In the genomic region with DNA sequence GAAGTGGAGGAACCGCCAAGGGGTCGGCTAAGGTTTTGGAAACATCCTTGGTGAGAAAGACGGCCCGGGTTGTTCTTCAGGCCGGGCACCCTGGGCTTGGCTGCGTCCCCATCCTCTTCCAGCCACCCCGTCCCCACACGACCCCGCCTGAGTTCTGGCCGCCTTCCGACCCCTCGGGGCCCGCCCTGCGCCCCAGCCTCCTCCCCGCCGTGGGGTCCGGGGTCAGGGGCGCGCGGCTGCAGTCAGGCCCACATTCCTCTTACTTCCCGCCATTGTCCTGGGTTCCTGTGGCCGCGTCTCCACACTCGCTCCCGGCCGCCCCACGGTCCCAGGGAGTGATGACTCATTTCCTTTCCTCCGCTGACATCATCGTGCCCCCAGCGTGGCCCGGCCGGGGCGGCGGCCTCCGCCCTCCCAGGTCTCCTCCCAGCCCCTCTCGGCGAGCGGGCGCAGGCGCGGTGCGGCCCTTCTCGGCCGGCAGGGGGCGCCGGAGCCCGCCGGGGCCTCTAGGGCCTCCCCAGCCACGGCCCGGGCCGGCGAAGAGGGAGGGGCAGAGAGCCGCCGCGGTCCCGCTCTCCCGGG, we compare ENCODE assay signal across 8 cellular contexts. TPM values are rescaled to one million over a fixed set of nuclear protein-coding genes. Genes with fewer than 3 reads are reported as not detected.
DNase-seq lines count a peak whose midpoint lies in the region; ATAC-seq and TF ChIP-seq lines count a peak whose summit lies in the region.

No MANE protein-coding gene starts in this region.

- peak overlapping the region; percentile 77 for H3K4me3 ChIP-seq in BJ (ENCODE audit: low read depth, low read length)
- peak overlapping the region; percentile 18 to 77 (median 59) for H3K4me3 ChIP-seq in liver (ENCODE audit: low read depth in 1 of 3, low read length in 3 of 3)

- H3K27me3 ChIP-seq in BJ (ENCODE audit: control insufficient read depth, insufficient read depth, low read length), result no peaks in the 10 kb centered on the region
- no peaks in the 10 kb centered on the region for H3K27me3 ChIP-seq in liver (ENCODE audit: control insufficient read depth in 4 of 4, insufficient read depth in 4 of 4, low read length in 3 of 4)

- DNase-seq in BJ (ENCODE audit: low read depth), result peak; percentile 46
- peak; percentile 86 for DNase-seq in NCI-H510A treated with DMSO at 0.1 percent for 48 hours (lab: John Stamatoyannopoulos, UW)
- peak; percentile 79 for DNase-seq in activated CD4-positive, alpha-beta T cell treated with anti-CD3 and anti-CD28 coated beads, Interleukin-2, amount 50 U/mL, for 1 hour
- DNase-seq in dedifferentiated amniotic fluid mesenchymal stem cell (ENCODE audit: extremely low spot score), result peak; percentile 83
- DNase-seq in stimulated activated CD4-positive, alpha-beta T cell treated with anti-CD3 and anti-CD28 coated beads, Interleukin-4, amount 100 ng/mL, for 1 hour, result peak; percentile 84

- peak overlapping the region; percentile 66 to 87 for H3K27ac ChIP-seq in liver (ENCODE audit: low read depth in 1 of 2, low read length in 2 of 2)

- H3K36me3 ChIP-seq in BJ (ENCODE audit: control insufficient read depth, insufficient read depth, low read length) (no peaks in the 10 kb centered on the region; the same call in 1 of the 2 replicates), liver (ENCODE audit: control insufficient read depth in 4 of 4, insufficient read depth in 3 of 4, low read depth in 1 of 4, low read length in 3 of 4) (no peaks in the 10 kb centered on the region)

- ATAC-seq in HG03378 (IDR thresholded peaks at IDR 0.05; ENCODE audit: unreplicated experiment), result peak; percentile 74

- CTCF ChIA-PET in BJ (lab: Yijun Ruan, JAX), result interaction anchor here (0.6 to 17.8 kb wide), 34 partner anchors 9 to 297 kb away, joined by 3 to 231 read pairs (median 4); a partner anchor contains a TSS

- H3K4me1 ChIP-seq in liver (ENCODE audit: control insufficient read depth in 4 of 4, insufficient read depth in 4 of 4, low read length in 3 of 4), result peaks cover 4 to 14% (median 6%) of the 10 kb centered on the region in 4 donors

- TF ChIP-seq CTCF in BJ (IDR thresholded peaks at IDR 0.05; ENCODE audit: insufficient read depth, low read depth, low read length), result peak; percentile 18; the same call in 1 of the 2 replicates
- peak; percentile 99 for TF ChIP-seq CTCF in liver (IDR thresholded peaks at IDR 0.05; ENCODE audit: low read depth, low read length, missing input control)

- TF ChIP-seq POLR2A in GM19099 (IDR thresholded peaks at IDR 0.05; ENCODE audit: extremely low read depth, insufficient read length, low read depth), result peak; percentile 73

- TF ChIP-seq RAD21 in liver (IDR thresholded peaks at IDR 0.05), result peak; percentile 63 to 68

- POLR2A ChIA-PET in BJ (lab: Charles Lee), result no interaction called here

- 2% methylated on average over 57 of the region's 57 CpGs for WGBS in liver

- no peaks in the 10 kb centered on the region for H3K9me3 ChIP-seq in liver (ENCODE audit: control insufficient read depth in 4 of 4, low read length in 3 of 4)

- H3K9ac ChIP-seq in liver (ENCODE audit: low read depth in 1 of 2, low read length in 2 of 2), result peak overlapping the region; percentile 24 to 75

TF ChIP-seq in liver, 16 proteins besides CTCF, POLR2A, EP300 and RAD21:
- TF ChIP-seq GABPA (IDR thresholded peaks at IDR 0.05 in 1 of 2, conservative IDR thresholded peaks at IDR 0.05 in 1 of 2) (peak in 1 of 2 donors; percentile 43), FOXA1 (IDR thresholded peaks at IDR 0.05) (no peak), EGR1 (IDR thresholded peaks at IDR 0.05; ENCODE audit: low read depth in 2 of 2) (no peak), FOXA2 (IDR thresholded peaks at IDR 0.05) (no peak), RXRA (IDR thresholded peaks at IDR 0.05) (peak in 1 of 2 donors; percentile 47), SP1 (IDR thresholded peaks at IDR 0.05) (peak; percentile 55), YY1 (IDR thresholded peaks at IDR 0.05) (peak; percentile 48), JUND (IDR thresholded peaks at IDR 0.05) (peak; percentile 92 to 97), HNF4G (IDR thresholded peaks at IDR 0.05) (no peak), TAF1 (conservative IDR thresholded peaks at IDR 0.05) (no peak), NR2F2 (IDR thresholded peaks at IDR 0.05) (peak; percentile 57), HNF4A (conservative IDR thresholded peaks at IDR 0.05) (no peak)
- TF ChIP-seq, protein P1, sequence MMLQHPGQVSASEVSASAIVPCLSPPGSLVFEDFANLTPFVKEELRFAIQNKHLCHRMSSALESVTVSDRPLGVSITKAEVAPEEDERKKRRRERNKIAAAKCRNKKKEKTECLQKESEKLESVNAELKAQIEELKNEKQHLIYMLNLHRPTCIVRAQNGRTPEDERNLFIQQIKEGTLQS (IDR thresholded peaks at IDR 0.05), result peak; percentile 86
- TF ChIP-seq, protein P2, sequence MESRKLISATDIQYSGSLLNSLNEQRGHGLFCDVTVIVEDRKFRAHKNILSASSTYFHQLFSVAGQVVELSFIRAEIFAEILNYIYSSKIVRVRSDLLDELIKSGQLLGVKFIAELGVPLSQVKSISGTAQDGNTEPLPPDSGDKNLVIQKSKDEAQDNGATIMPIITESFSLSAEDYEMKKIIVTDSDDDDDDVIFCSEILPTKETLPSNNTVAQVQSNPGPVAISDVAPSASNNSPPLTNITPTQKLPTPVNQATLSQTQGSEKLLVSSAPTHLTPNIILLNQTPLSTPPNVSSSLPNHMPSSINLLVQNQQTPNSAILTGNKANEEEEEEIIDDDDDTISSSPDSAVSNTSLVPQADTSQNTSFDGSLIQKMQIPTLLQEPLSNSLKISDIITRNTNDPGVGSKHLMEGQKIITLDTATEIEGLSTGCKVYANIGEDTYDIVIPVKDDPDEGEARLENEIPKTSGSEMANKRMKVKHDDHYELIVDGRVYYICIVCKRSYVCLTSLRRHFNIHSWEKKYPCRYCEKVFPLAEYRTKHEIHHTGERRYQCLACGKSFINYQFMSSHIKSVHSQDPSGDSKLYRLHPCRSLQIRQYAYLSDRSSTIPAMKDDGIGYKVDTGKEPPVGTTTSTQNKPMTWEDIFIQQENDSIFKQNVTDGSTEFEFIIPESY (IDR thresholded peaks at IDR 0.05), result no peak
- TF ChIP-seq, protein P3, sequence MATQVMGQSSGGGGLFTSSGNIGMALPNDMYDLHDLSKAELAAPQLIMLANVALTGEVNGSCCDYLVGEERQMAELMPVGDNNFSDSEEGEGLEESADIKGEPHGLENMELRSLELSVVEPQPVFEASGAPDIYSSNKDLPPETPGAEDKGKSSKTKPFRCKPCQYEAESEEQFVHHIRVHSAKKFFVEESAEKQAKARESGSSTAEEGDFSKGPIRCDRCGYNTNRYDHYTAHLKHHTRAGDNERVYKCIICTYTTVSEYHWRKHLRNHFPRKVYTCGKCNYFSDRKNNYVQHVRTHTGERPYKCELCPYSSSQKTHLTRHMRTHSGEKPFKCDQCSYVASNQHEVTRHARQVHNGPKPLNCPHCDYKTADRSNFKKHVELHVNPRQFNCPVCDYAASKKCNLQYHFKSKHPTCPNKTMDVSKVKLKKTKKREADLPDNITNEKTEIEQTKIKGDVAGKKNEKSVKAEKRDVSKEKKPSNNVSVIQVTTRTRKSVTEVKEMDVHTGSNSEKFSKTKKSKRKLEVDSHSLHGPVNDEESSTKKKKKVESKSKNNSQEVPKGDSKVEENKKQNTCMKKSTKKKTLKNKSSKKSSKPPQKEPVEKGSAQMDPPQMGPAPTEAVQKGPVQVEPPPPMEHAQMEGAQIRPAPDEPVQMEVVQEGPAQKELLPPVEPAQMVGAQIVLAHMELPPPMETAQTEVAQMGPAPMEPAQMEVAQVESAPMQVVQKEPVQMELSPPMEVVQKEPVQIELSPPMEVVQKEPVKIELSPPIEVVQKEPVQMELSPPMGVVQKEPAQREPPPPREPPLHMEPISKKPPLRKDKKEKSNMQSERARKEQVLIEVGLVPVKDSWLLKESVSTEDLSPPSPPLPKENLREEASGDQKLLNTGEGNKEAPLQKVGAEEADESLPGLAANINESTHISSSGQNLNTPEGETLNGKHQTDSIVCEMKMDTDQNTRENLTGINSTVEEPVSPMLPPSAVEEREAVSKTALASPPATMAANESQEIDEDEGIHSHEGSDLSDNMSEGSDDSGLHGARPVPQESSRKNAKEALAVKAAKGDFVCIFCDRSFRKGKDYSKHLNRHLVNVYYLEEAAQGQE (IDR thresholded peaks at IDR 0.05), result peak; percentile 76
- TF ChIP-seq, protein P4, sequence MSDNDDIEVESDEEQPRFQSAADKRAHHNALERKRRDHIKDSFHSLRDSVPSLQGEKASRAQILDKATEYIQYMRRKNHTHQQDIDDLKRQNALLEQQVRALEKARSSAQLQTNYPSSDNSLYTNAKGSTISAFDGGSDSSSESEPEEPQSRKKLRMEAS (IDR thresholded peaks at IDR 0.05), result no peak

RNA-seq across cellular contexts. Expression of a gene that starts 59.6 kb away (rescaled TPM):
- polyA plus RNA-seq in BJ (2011; rRNA removed), result 144 and 163 TPM in 2 replicates
- polyA minus RNA-seq in BJ (2011; rRNA and poly(A)+ RNA removed), result 44.4 and 53.6 TPM in 2 replicates
- 10 to 100 TPM; 56.8 to 86.2 TPM for total RNA-seq in liver
- polyA plus RNA-seq in liver, result 10 to 100 TPM; 26.6 to 34.8 TPM

Comparison
In these comparisons a context has a peak if more than half of its experiments do, and no peak if none do; other contexts are left out.
1. Peak in every context shown above with its lines: DNase-seq, ATAC-seq, H3K4me3 ChIP-seq and H3K27ac ChIP-seq.